ENCODE assay signal across 10 cellular contexts in the genomic region with DNA sequence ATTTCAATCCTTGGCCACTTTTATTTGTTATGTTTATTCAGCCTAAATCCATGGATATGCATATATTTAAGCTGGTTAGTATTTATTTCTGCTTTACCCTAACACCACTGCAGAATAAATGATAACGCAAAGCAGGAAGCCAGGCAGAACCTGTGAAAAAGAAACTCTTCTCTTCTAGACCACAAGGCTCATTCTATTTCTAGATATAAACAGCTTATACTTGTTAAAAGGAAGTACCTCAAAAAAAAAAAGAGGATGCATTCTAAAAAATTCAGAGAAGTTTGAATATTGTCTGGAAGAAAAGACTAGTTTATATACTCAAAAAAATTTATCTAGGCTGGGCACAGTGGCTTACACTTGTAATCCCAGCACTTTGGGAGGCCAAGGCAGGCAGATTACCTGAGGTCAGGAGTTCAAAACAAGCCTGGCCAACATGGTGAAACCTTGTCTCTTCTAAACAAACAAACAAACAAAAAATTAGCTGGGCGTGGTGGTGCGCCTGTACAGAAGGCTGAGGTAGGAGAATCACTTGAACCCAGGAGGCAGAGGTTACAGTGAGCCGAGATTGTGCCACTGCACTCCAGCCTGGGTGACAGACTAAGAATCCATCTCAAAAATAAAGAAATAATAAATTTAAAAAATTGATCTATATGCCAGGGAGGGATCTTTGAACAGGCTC. TPM values are rescaled to one million over a fixed set of nuclear protein-coding genes. Genes with fewer than 3 reads are reported as not detected.
DNase-seq lines count a peak whose midpoint lies in the region; ATAC-seq and TF ChIP-seq lines count a peak whose summit lies in the region.
"Had no signal": no experiment of that assay in that cellular context is flagged by ENCODE, and none has a peak within 500 bp of the region (broad histone marks: within the 10 kb centered on the region; RNA-seq: fewer than 3 reads in every experiment).

No MANE protein-coding gene starts in this region.

- WGBS in body of pancreas, 2 donors = 74 to 82% methylated on average over 4 of the region's 4 CpGs

- H3K9me3 ChIP-seq in CD4-positive, CD25-positive, alpha-beta regulatory T cell (ENCODE audit: control insufficient read depth in 2 of 2, low read length in 2 of 2) = no peaks in the 10 kb centered on the region
- no peaks in the 10 kb centered on the region for H3K9me3 ChIP-seq in body of pancreas
- H3K9me3 ChIP-seq: lower lobe of right lung had no signal

- TF ChIP-seq CTCF in body of pancreas (IDR thresholded peaks at IDR 0.05) = no peak

- no peaks in the 10 kb centered on the region for H3K27me3 Mint-ChIP-seq in CD4-positive, CD25-positive, alpha-beta regulatory T cell
- no peaks in the 10 kb centered on the region for H3K27me3 Mint-ChIP-seq in activated CD8-positive, alpha-beta T cell treated with anti-CD3 and anti-CD28 coated beads, Interleukin-2, amount 10 ng/mL, durations not matched to agents 7 days and 5 days (ENCODE audit: low read depth)
- H3K27me3 Mint-ChIP-seq: brain had no signal

- peaks cover 31 to 52% (median 40%) of the 10 kb centered on the region in 4 donors for H3K4me1 Mint-ChIP-seq in CD4-positive, CD25-positive, alpha-beta regulatory T cell
- peaks cover 77% of the 10 kb centered on the region for H3K4me1 Mint-ChIP-seq in activated CD8-positive, alpha-beta T cell treated with anti-CD3 and anti-CD28 coated beads, Interleukin-2, amount 10 ng/mL, durations not matched to agents 7 days and 5 days (ENCODE audit: low read depth)

- CTCF ChIA-PET in activated CD8-positive, alpha-beta T cell treated with anti-CD3 and anti-CD28 coated beads, Interleukin-2, amount 10 ng/mL, durations not matched to agents 7 days and 5 days (lab: Charles Lee) = interaction anchor here (0.7 to 7.9 kb wide), 11 partner anchors 9 to 450 kb away, joined by 3 to 180 read pairs (median 4); partner anchors contain the start of genes DUSP6, GALNT4 and POC1B
- CTCF ChIA-PET in HEK293T (lab: Yijun Ruan, JAX) = no interaction called here

- H3K4me1 ChIP-seq in CD4-positive, CD25-positive, alpha-beta regulatory T cell (ENCODE audit: control insufficient read depth, insufficient read depth, low read length, poor library complexity, severe bottlenecking) = peaks cover 29% of the 10 kb centered on the region
- H3K4me1 ChIP-seq in body of pancreas = peaks cover 3% of the 10 kb centered on the region

- DNase-seq in CD4-positive, CD25-positive, alpha-beta regulatory T cell = peak in 2 of 3 donors; percentile 38 to 78
- peak; percentile 40 for DNase-seq in activated CD8-positive, alpha-beta T cell treated with anti-CD3 and anti-CD28 coated beads, Interleukin-2, amount 10 ng/mL, durations not matched to agents 7 days and 5 days
- DNase-seq in foreskin melanocyte = no peak
- DNase-seq in D341Med (ENCODE audit: low spot score) = no peak
- no peak for DNase-seq in body of pancreas
- no peak for DNase-seq in HEK293T (ENCODE audit: extremely low spot score)
- DNase-seq: lower lobe of right lung had no signal

- no peak for TF ChIP-seq POLR2A in body of pancreas (IDR thresholded peaks at IDR 0.05)

- intact Hi-C loops in body of pancreas (cut with DNase I) = no loop called here

- ATAC-seq in CD4-positive, CD25-positive, alpha-beta regulatory T cell (ENCODE audit: low read depth in 2 of 2) = peak; percentile 70 to 82
- ATAC-seq in GM19328 (IDR thresholded peaks at IDR 0.05; ENCODE audit: unreplicated experiment) (peak; percentile 79), HG03103 (IDR thresholded peaks at IDR 0.05; ENCODE audit: low read depth, unreplicated experiment) (peak; percentile 79), body of pancreas (no peak)
- ATAC-seq in activated CD8-positive, alpha-beta T cell treated with anti-CD3 and anti-CD28 coated beads, Interleukin-2, amount 10 ng/mL, durations not matched to agents 7 days and 5 days = peak; percentile 73

- peak overlapping the region; percentile 22 to 80 (median 73) for H3K4me3 Mint-ChIP-seq in CD4-positive, CD25-positive, alpha-beta regulatory T cell
- H3K4me3 Mint-ChIP-seq in activated CD8-positive, alpha-beta T cell treated with anti-CD3 and anti-CD28 coated beads, Interleukin-2, amount 10 ng/mL, durations not matched to agents 7 days and 5 days = peak overlapping the region; percentile 82
- H3K4me3 Mint-ChIP-seq: brain had no signal

- POLR2A ChIA-PET in activated CD8-positive, alpha-beta T cell treated with anti-CD3 and anti-CD28 coated beads, Interleukin-2, amount 10 ng/mL, durations not matched to agents 7 days and 5 days (lab: Charles Lee) = interaction anchor here (1.7 to 4.0 kb wide), 4 partner anchors 56 to 430 kb away, joined by 9 to 49 read pairs (median 22); partner anchors contain the start of genes DUSP6, GALNT4 and POC1B
- POLR2A ChIA-PET in HEK293T (lab: Yijun Ruan, JAX) = interaction anchor here (1.5 kb wide), 1 partner anchor 56 kb away, joined by 4 read pairs; the partner anchor contains the start of gene GALNT4

- no peaks in the 10 kb centered on the region for H3K36me3 ChIP-seq in CD4-positive, CD25-positive, alpha-beta regulatory T cell (ENCODE audit: control insufficient read depth, insufficient read depth, low read length)
- H3K36me3 ChIP-seq in body of pancreas (replicated peaks in 1 of 2; ENCODE audit: insufficient read depth in 1 of 2, low read depth in 2 of 2) = no peaks in the 10 kb centered on the region
- H3K36me3 ChIP-seq: lower lobe of right lung had no signal

- no peaks in the 10 kb centered on the region for H3K9me3 Mint-ChIP-seq in CD4-positive, CD25-positive, alpha-beta regulatory T cell
- H3K9me3 Mint-ChIP-seq in activated CD8-positive, alpha-beta T cell treated with anti-CD3 and anti-CD28 coated beads, Interleukin-2, amount 10 ng/mL, durations not matched to agents 7 days and 5 days (ENCODE audit: insufficient read depth) = no peaks in the 10 kb centered on the region
- H3K9me3 Mint-ChIP-seq: brain had no signal

- H3K4me3 ChIP-seq in CD4-positive, CD25-positive, alpha-beta regulatory T cell (ENCODE audit: low read depth, low read length) = peak overlapping the region; percentile 49
- H3K4me3 ChIP-seq in body of pancreas = no peak overlapping the region
- H3K4me3 ChIP-seq: lower lobe of right lung had no signal

- H3K36me3 Mint-ChIP-seq in CD4-positive, CD25-positive, alpha-beta regulatory T cell = peaks cover 4% of the 10 kb centered on the region
- peaks cover 45% of the 10 kb centered on the region for H3K36me3 Mint-ChIP-seq in activated CD8-positive, alpha-beta T cell treated with anti-CD3 and anti-CD28 coated beads, Interleukin-2, amount 10 ng/mL, durations not matched to agents 7 days and 5 days (ENCODE audit: low read depth)
- H3K36me3 Mint-ChIP-seq: brain had no signal

- peak overlapping the region; percentile 63 to 95 (median 85) for H3K27ac Mint-ChIP-seq in CD4-positive, CD25-positive, alpha-beta regulatory T cell
- peak overlapping the region; percentile 92 for H3K27ac Mint-ChIP-seq in activated CD8-positive, alpha-beta T cell treated with anti-CD3 and anti-CD28 coated beads, Interleukin-2, amount 10 ng/mL, durations not matched to agents 7 days and 5 days
- H3K27ac Mint-ChIP-seq: brain had no signal

- peak overlapping the region; percentile 35 for H3K27ac ChIP-seq in CD4-positive, CD25-positive, alpha-beta regulatory T cell (ENCODE audit: insufficient read depth, low read length, poor library complexity, severe bottlenecking)
- H3K27ac ChIP-seq in body of pancreas = no peak overlapping the region
- H3K27ac ChIP-seq: lower lobe of right lung had no signal

- no peaks in the 10 kb centered on the region for H3K27me3 ChIP-seq in CD4-positive, CD25-positive, alpha-beta regulatory T cell (ENCODE audit: control insufficient read depth, insufficient read depth, low read length)
- no peaks in the 10 kb centered on the region for H3K27me3 ChIP-seq in body of pancreas

TF ChIP-seq in HEK293T, 16 proteins besides CTCF, POLR2A, EP300 and RAD21:
- no peak for TF ChIP-seq BHLHE40 (IDR thresholded peaks at IDR 0.05; ENCODE audit: borderline replicate concordance)
- TF ChIP-seq TARDBP (IDR thresholded peaks at IDR 0.05) = no peak
- TF ChIP-seq FOXK2 (IDR thresholded peaks at IDR 0.05) = no peak
- TF ChIP-seq PKNOX1 (IDR thresholded peaks at IDR 0.05) = no peak
- no peak for TF ChIP-seq ELF4 (IDR thresholded peaks at IDR 0.05)
- no peak for TF ChIP-seq CTBP1 (IDR thresholded peaks at IDR 0.05; ENCODE audit: borderline replicate concordance)
- no peak for TF ChIP-seq FOXA1 (IDR thresholded peaks at IDR 0.05)
- TF ChIP-seq HDGF (IDR thresholded peaks at IDR 0.05; ENCODE audit: borderline replicate concordance) = no peak
- no peak for TF ChIP-seq NFRKB (IDR thresholded peaks at IDR 0.05)
- no peak for TF ChIP-seq LEF1 (IDR thresholded peaks at IDR 0.05; ENCODE audit: borderline replicate concordance)
- no peak for TF ChIP-seq L3MBTL2 (conservative IDR thresholded peaks at IDR 0.05)
- TF ChIP-seq SUZ12 (IDR thresholded peaks at IDR 0.05) = no peak
- no peak for TF ChIP-seq ARNT (IDR thresholded peaks at IDR 0.05)
- TF ChIP-seq ZNF384 (IDR thresholded peaks at IDR 0.05) = no peak
- TF ChIP-seq SP1 (IDR thresholded peaks at IDR 0.05) = no peak
- no peak for TF ChIP-seq FOXM1 (IDR thresholded peaks at IDR 0.05; ENCODE audit: borderline replicate concordance)

RNA-seq across cellular contexts. Expression of gene GALNT4, which starts 55.8 kb away (rescaled TPM):
- total RNA-seq in CD4-positive, CD25-positive, alpha-beta regulatory T cell = 8.8 TPM
- 1 to 10 TPM; 5.0 to 8.1 (median 5.6) TPM for polyA plus RNA-seq in CD4-positive, CD25-positive, alpha-beta regulatory T cell
- 10 to 100 TPM; 15.4 to 16.6 TPM for total RNA-seq in activated CD8-positive, alpha-beta T cell treated with anti-CD3 and anti-CD28 coated beads, Interleukin-2, amount 10 ng/mL, durations not matched to agents 7 days and 5 days
- 10 to 100 TPM in 1 of 2 donors, 1 to 10 TPM in 1; 8.2 to 16.6 TPM for total RNA-seq in body of pancreas

RNA-seq across cellular contexts. Expression of gene POC1B, which starts 57.1 kb away (rescaled TPM):
- total RNA-seq in CD4-positive, CD25-positive, alpha-beta regulatory T cell = 22.1 TPM
- polyA plus RNA-seq in CD4-positive, CD25-positive, alpha-beta regulatory T cell = 10 to 100 TPM; 28.2 to 38.0 (median 33.3) TPM
- total RNA-seq in activated CD8-positive, alpha-beta T cell treated with anti-CD3 and anti-CD28 coated beads, Interleukin-2, amount 10 ng/mL, durations not matched to agents 7 days and 5 days = 10 to 100 TPM; 47.7 to 49.4 TPM
- total RNA-seq in body of pancreas = 10 to 100 TPM; 10.9 to 32.6 TPM

Comparison
In these comparisons a context has a peak if more than half of its experiments do, and no peak if none do; other contexts are left out.
1. DNase-seq: peak in CD4-positive, CD25-positive, alpha-beta regulatory T cell (2 of 3) and activated CD8-positive, alpha-beta T cell treated with anti-CD3 and anti-CD28 coated beads, Interleukin-2, amount 10 ng/mL, durations not matched to agents 7 days and 5 days (single experiment); none in foreskin melanocyte (single experiment), D341Med (single experiment), body of pancreas (0 of 4) and HEK293T (single experiment).